8 cellular contexts compared by ENCODE assay signal in the genomic region with DNA sequence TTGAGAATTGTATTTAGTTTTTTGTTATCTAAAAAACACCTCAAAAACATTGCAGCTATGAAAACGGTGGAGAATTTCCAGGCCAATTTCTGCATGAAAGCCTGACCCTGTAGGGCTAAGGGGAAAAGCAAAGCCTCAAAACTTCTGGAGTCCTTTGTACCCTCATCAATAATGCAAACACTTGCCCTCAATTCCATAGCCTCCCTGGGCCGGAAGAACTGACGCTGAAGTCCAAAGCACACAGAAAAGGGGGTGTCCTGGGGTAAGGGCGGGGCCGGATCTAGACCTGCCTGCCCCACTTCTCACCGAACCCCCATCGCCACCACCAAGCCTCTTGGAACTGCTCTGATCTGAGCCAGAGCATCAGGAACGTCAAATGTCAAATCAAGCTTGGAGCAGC.
"Had no signal": no experiment of that assay in that cellular context is flagged by ENCODE, and none has a peak within 500 bp of the region (broad histone marks: within the 10 kb centered on the region; RNA-seq: fewer than 3 reads in every experiment).

No MANE protein-coding gene starts in this region.

- FAIRE-seq: G401.6, GM12878, GM12891, GM12892, GM18507, GM19239 had no signal

- DNase-seq: GDM1, GF-D8 had no signal

- H3K4me3 ChIP-seq: GM12878 had no signal

- ATAC-seq: GM12878 had no signal
